In genomic region chr2:242024751-242025355, GRCh38 we compare ENCODE assay signal across 20 cellular contexts.
"Had no signal": no experiment of that assay in that cellular context is flagged by ENCODE, and none has a peak within 500 bp of the region (broad histone marks: within the 10 kb centered on the region; RNA-seq: fewer than 3 reads in every experiment).

No MANE protein-coding gene starts in this region.

- H3K27me3 ChIP-seq: body of pancreas, right atrium auricular region had no signal

- H3K9me3 ChIP-seq: body of pancreas, gastrocnemius medialis, left ventricle myocardium inferior, prostate gland, right atrium auricular region, stomach had no signal

- DNase-seq: activated CD4-positive, alpha-beta memory T cell treated with anti-CD3 and anti-CD28 coated beads, Interleukin-2, amount 10 ng/mL, durations not matched to agents 7 days and 5 days; activated CD4-positive, alpha-beta T cell treated with anti-CD3 and anti-CD28 coated beads for 48 hours; activated CD4-positive, CD25-positive, alpha-beta regulatory T cell; activated gamma-delta T cell treated with Interleukin-2 at 50 U/mL for 16 hours; activated T-cell treated with anti-CD3 and anti-CD28 coated beads, Interleukin-2, amount 50 U/mL, for 48 hours; body of pancreas; erythroblast; gastrocnemius medialis; kidney; left ventricle myocardium inferior; mammary epithelial cell; small intestine; stimulated activated CD4-positive, alpha-beta T cell treated with anti-CD3 and anti-CD28 coated beads, Interleukin-4, amount 100 ng/mL, for 1 hour; stomach; T-helper 1 cell; T1000; trophoblast cell had no signal

- H3K36me3 ChIP-seq: gastrocnemius medialis, left ventricle myocardium inferior, prostate gland, right atrium auricular region, stomach had no signal

- H3K4me1 ChIP-seq: gastrocnemius medialis, left ventricle myocardium inferior, prostate gland, right atrium auricular region, stomach had no signal

- ATAC-seq: body of pancreas, gastrocnemius medialis, SK-N-SH treated with all-trans-retinoic acid at 6 μM for 48 hours had no signal

- H3K27ac ChIP-seq: body of pancreas, gastrocnemius medialis, left ventricle myocardium inferior, prostate gland, right atrium auricular region, stomach had no signal

- H3K4me3 ChIP-seq: body of pancreas, gastrocnemius medialis, left ventricle myocardium inferior, prostate gland, right atrium auricular region, stomach had no signal
